In the genomic region with DNA sequence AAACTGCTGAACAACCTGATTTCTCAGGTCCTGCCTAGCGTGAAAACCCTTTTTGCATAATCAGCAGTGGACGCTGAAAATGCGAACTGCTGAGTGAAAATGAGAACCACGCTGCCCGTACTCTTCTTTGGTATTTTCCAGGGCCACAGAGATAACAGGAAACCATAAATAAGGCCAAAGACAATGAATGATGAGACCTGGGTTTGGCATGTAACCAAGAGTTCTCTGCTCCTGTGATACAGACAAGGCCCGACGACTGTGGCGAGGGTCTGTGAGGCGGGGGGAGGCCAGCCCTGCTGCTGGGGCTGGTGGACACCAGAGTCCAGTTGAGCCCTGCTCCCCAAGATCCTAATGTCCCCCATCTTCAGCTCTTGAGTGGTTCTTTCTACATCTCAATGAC, we compare ENCODE assay signal across 1 cellular context.
TF ChIP-seq lines count a peak whose summit lies in the region.

No MANE protein-coding gene starts in this region.

TF ChIP-seq in SK-N-SH, 30 proteins besides CTCF, POLR2A, EP300 and RAD21 (continued from another document):
- TF ChIP-seq FOXJ3 (CRISPR knock-in tag; IDR thresholded peaks at IDR 0.05) = no peak
- no peak for TF ChIP-seq NFIC (IDR thresholded peaks at IDR 0.05; ENCODE audit: borderline replicate concordance)
- TF ChIP-seq MXI1 (IDR thresholded peaks at IDR 0.05; ENCODE audit: low read depth, low read length) = no peak
- no peak for TF ChIP-seq TCF12 (IDR thresholded peaks at IDR 0.05)
- TF ChIP-seq SMC3 (IDR thresholded peaks at IDR 0.05; ENCODE audit: low read depth, low read length) = no peak
- TF ChIP-seq TEAD4 (IDR thresholded peaks at IDR 0.05; ENCODE audit: borderline replicate concordance, insufficient read depth) = no peak
- TF ChIP-seq CHD2 (IDR thresholded peaks at IDR 0.05; ENCODE audit: low read length, partially characterized antibody) = no peak
